In genomic region chr1:155009742-155010141, GRCh38 we compare ENCODE assay signal across 13 cellular contexts. TPM values are rescaled to one million over a fixed set of nuclear protein-coding genes. Genes with fewer than 3 reads are reported as not detected.
DNase-seq lines count a peak whose midpoint lies in the region; ATAC-seq, FAIRE-seq and TF ChIP-seq lines count a peak whose summit lies in the region.
"Had no signal": no experiment of that assay in that cellular context is flagged by ENCODE, and none has a peak within 500 bp of the region (broad histone marks: within the 10 kb centered on the region; RNA-seq: fewer than 3 reads in every experiment).

No MANE protein-coding gene starts in this region.

- H3K36me3 Mint-ChIP-seq in brain (no peaks in the 10 kb centered on the region), natural killer cell (no peaks in the 10 kb centered on the region)

- H3K27me3 ChIP-seq in liver (ENCODE audit: control insufficient read depth in 4 of 4, insufficient read depth in 4 of 4, low read length in 3 of 4) (no peaks in the 10 kb centered on the region), HepG2 (ENCODE audit: control insufficient read depth in 1 of 2, insufficient read depth in 2 of 2, low read length in 2 of 2) (no peaks in the 10 kb centered on the region)
- H3K27me3 ChIP-seq: right atrium auricular region had no signal

- H3K4me3 ChIP-seq in liver (ENCODE audit: low read depth in 1 of 3, low read length in 3 of 3) (no peak overlapping the region), HepG2 (replicated peaks in 1 of 3; ENCODE audit: insufficient read depth in 1 of 3, low read depth in 2 of 3, low read length in 3 of 3) (no peak overlapping the region)
- H3K4me3 ChIP-seq: SK-N-MC had no signal

- no peak for TF ChIP-seq POLR2A in HepG2 (IDR thresholded peaks at IDR 0.05; ENCODE audit: insufficient read depth in 1 of 2, low read depth in 2 of 2, low read length in 2 of 2)

- H3K79me2 ChIP-seq in HepG2 (ENCODE audit: insufficient read depth, low read length): peaks cover 29% of the 10 kb centered on the region

- H3K4me1 ChIP-seq in liver (ENCODE audit: control insufficient read depth in 4 of 4, insufficient read depth in 4 of 4, low read length in 3 of 4) (peaks cover 64 to 93% (median 82%) of the 10 kb centered on the region in 4 donors), HepG2 (ENCODE audit: insufficient read depth, low read length) (peaks cover 88% of the 10 kb centered on the region)

- DNase-seq in HepG2 (ENCODE audit: low spot score): no peak
- no peak for DNase-seq in natural killer cell
- DNase-seq in pons (ENCODE audit: low spot score): no peak
- no peak for DNase-seq in midbrain (lab: John Stamatoyannopoulos, UW)
- DNase-seq: foreskin melanocyte, NCI-H774 had no signal

- no peak for FAIRE-seq in HepG2 (lab: Jason Lieb, UNC)

- ATAC-seq in HepG2: no peak
- no peak for ATAC-seq in natural killer cell
- no peak for ATAC-seq in HG02884 (IDR thresholded peaks at IDR 0.05; ENCODE audit: unreplicated experiment)
- no peak for ATAC-seq in HG02763 (IDR thresholded peaks at IDR 0.05; ENCODE audit: unreplicated experiment)
- ATAC-seq: HCT116 had no signal

- H3K27ac Mint-ChIP-seq in brain: peak overlapping the region in 4 of 5 experiments; percentile 8 to 83 (median 60)
- peak overlapping the region in 1 of 2 donors; percentile 60 for H3K27ac Mint-ChIP-seq in natural killer cell

- no peak for TF ChIP-seq CTCF in liver (IDR thresholded peaks at IDR 0.05; ENCODE audit: low read depth, low read length, missing input control)
- no peak for TF ChIP-seq CTCF in HepG2 (CRISPR knock-in tag; IDR thresholded peaks at IDR 0.05)
- no peak for TF ChIP-seq CTCF in brain (conservative IDR thresholded peaks at IDR 0.05)
- TF ChIP-seq CTCF in natural killer cell (IDR thresholded peaks at IDR 0.05): no peak

- H3K9me3 ChIP-seq in liver (ENCODE audit: control insufficient read depth in 4 of 4, low read length in 3 of 4) (no peaks in the 10 kb centered on the region), HepG2 (ENCODE audit: low read length) (no peaks in the 10 kb centered on the region)
- H3K9me3 ChIP-seq: right atrium auricular region had no signal

- in situ Hi-C loops in HepG2 (cut with HindIII; ENCODE audit: extremely low pct_ligation_motif_present, low pct_unique_long_range_greater_than_20kb): no loop called here

- H3K27me3 Mint-ChIP-seq in brain (no peaks in the 10 kb centered on the region), natural killer cell (ENCODE audit: low read depth in 2 of 2) (no peaks in the 10 kb centered on the region)

- WGBS in liver: 95% methylated on average over 5 of the region's 5 CpGs
- WGBS in HepG2 (ENCODE audit: low lambda C conversion rate): 96% methylated on average over 5 of the region's 5 CpGs

- H3K4me2 ChIP-seq in HepG2 (ENCODE audit: low read depth, low read length): no peak overlapping the region

- POLR2A ChIA-PET in HepG2 (lab: Yijun Ruan, JAX): interaction anchor here (8.2 kb wide), 1 partner anchor 7 kb away, joined by 90 read pairs; the partner anchor contains the start of gene ZBTB7B

- no peak overlapping the region for H2AFZ ChIP-seq in HepG2 (ENCODE audit: low read length)

- TF ChIP-seq RAD21 in liver (IDR thresholded peaks at IDR 0.05) (no peak), HepG2 (CRISPR knock-in tag; IDR thresholded peaks at IDR 0.05) (no peak)

- H3K9me3 Mint-ChIP-seq in brain: no peaks in the 10 kb centered on the region
- no peaks in the 10 kb centered on the region for H3K9me3 Mint-ChIP-seq in natural killer cell

- peak overlapping the region; percentile 11 to 29 for H3K27ac ChIP-seq in liver (ENCODE audit: low read depth in 1 of 2, low read length in 2 of 2)
- H3K27ac ChIP-seq in HepG2 (ENCODE audit: extremely low read length, insufficient read depth, low read length): no peak overlapping the region

- no peak for TF ChIP-seq EP300 in HepG2 (IDR thresholded peaks at IDR 0.05; ENCODE audit: low read depth in 2 of 2, low read length in 2 of 2)
- no peak for TF ChIP-seq EP300 in HepG2 (CRISPR knock-in tag; IDR thresholded peaks at IDR 0.05; ENCODE audit: borderline replicate concordance)

- CTCF ChIA-PET in HepG2 (lab: Yijun Ruan, JAX; ENCODE audit: low intra/inter-chr PET ratio, low total read pairs): no interaction called here

- H3K4me1 Mint-ChIP-seq in brain (peaks cover 54% of the 10 kb centered on the region), natural killer cell (peaks cover 26 to 88% of the 10 kb centered on the region in 2 donors)

- no peak overlapping the region for H3K9ac ChIP-seq in liver (ENCODE audit: low read depth in 1 of 2, low read length in 2 of 2)
- H3K9ac ChIP-seq in HepG2 (ENCODE audit: insufficient read depth, low read depth, low read length): no peak overlapping the region

- H3K36me3 ChIP-seq in liver (ENCODE audit: control insufficient read depth in 4 of 4, insufficient read depth in 3 of 4, low read depth in 1 of 4, low read length in 3 of 4): peaks cover 0 to 9% (median 5%) of the 10 kb centered on the region in 4 donors
- peaks cover 3 to 25% of the 10 kb centered on the region in 2 experiments; a peak in 4 of 5 replicates for H3K36me3 ChIP-seq in HepG2 (replicated peaks in 1 of 2; ENCODE audit: control insufficient read depth in 1 of 2, insufficient read depth in 2 of 2, low read length in 2 of 2)

- no TSS peak for BruUV-seq in HepG2 (replicated peaks; lab: Mats Ljungman, UMichigan)

- intact Hi-C loops in HepG2 (cut with micrococcal nuclease; ENCODE audit: unreplicated experiment): no loop called here
- intact Hi-C loops in natural killer cell (cut with micrococcal nuclease): no loop called here

- H4K20me1 ChIP-seq in HepG2 (ENCODE audit: insufficient read depth, low read length): peaks cover 11% of the 10 kb centered on the region; the same call in 1 of the 2 replicates

- H3K4me3 Mint-ChIP-seq in brain: no peak overlapping the region
- H3K4me3 Mint-ChIP-seq in natural killer cell: peak overlapping the region; percentile 59

RNA-seq across cellular contexts. Expression of gene ZBTB7B, which starts 7.1 kb away (rescaled TPM):
- total RNA-seq in liver (10 to 100 TPM; 10.3 to 50.2 TPM), HepG2 (2016; rRNA removed; fragmentation: Illumina TruSeq; extraction: Trizol) (10.1 and 15.5 TPM in 2 replicates), natural killer cell (10 to 100 TPM; 61.2 to 75.4 (median 63.3) TPM)
- polyA plus RNA-seq in liver (10 to 100 TPM in 1 of 2 donors, 1 to 10 TPM in 1; 7.0 to 31.9 TPM), HepG2 (2011; rRNA removed) (17.5 and 22.3 TPM in 2 replicates), brain (ENCODE audit: insufficient read depth, low read depth, low replicate concordance) (25.7 TPM)
- 2.1 and 2.9 TPM in 2 replicates for total RNA-seq in HepG2 (2016; cell fraction: cytosol; rRNA removed; fragmentation: Illumina TruSeq; extraction: Trizol; ENCODE audit: low read depth)
- total RNA-seq in HepG2 (2016; cell fraction: insoluble cytoplasmic fraction; rRNA removed; fragmentation: Illumina TruSeq; extraction: Trizol): 9.4 and 15.2 TPM in 2 replicates
- total RNA-seq in HepG2 (2016; cell fraction: membrane; rRNA removed; fragmentation: Illumina TruSeq; extraction: Trizol): 7.3 and 8.2 TPM in 2 replicates
- 12.6 TPM in 2 replicates for total RNA-seq in HepG2 (2016; cell fraction: nucleus; rRNA removed; fragmentation: Illumina TruSeq; extraction: Trizol)
- polyA plus RNA-seq in HepG2 (2011; cell fraction: cytosol; rRNA removed): 15.0 and 19.2 TPM in 2 replicates
- polyA plus RNA-seq in HepG2 (2011; cell fraction: nucleus; rRNA removed): 45.5 and 50.7 TPM in 2 replicates
- polyA plus RNA-seq in HepG2 (2012): 9.8 and 10.8 TPM in 2 replicates
- 1.1 and 1.7 TPM in 2 replicates for polyA plus RNA-seq in HepG2 (2016; cell fraction: cytosol; fragmentation: Illumina TruSeq; extraction: Trizol; ENCODE audit: low read depth)
- polyA plus RNA-seq in HepG2 (2016; cell fraction: insoluble cytoplasmic fraction; fragmentation: Illumina TruSeq; extraction: Trizol; ENCODE audit: low read depth): 10.5 and 12.2 TPM in 2 replicates
- polyA plus RNA-seq in HepG2 (2016; cell fraction: membrane; fragmentation: Illumina TruSeq; extraction: Trizol; ENCODE audit: low read depth): 4.4 and 5.4 TPM in 2 replicates
- polyA plus RNA-seq in HepG2 (2016; cell fraction: nucleus; fragmentation: Illumina TruSeq; extraction: Trizol; ENCODE audit: insufficient read depth, low read depth): 31.6 and 39.9 TPM in 2 replicates
- polyA minus RNA-seq in HepG2 (2011; rRNA and poly(A)+ RNA removed; ENCODE audit: low replicate concordance): 32.5 and 45.9 TPM in 2 replicates
- 9.9 and 13.2 TPM in 2 replicates for polyA minus RNA-seq in HepG2 (2011; cell fraction: cytosol; rRNA and poly(A)+ RNA removed)
- 10.3 and 13.3 TPM in 2 replicates for polyA minus RNA-seq in HepG2 (2011; cell fraction: nucleus; rRNA and poly(A)+ RNA removed)

RNA-seq across cellular contexts. Expression of gene LENEP, which starts 16.4 kb away (rescaled TPM):
- under 1 TPM in 1 of 2 donors, not detected in 1; 0.42 TPM for total RNA-seq in liver
- polyA plus RNA-seq in liver: not detected
- 0.29 TPM in 1 of 2 replicates, not detected in the other for total RNA-seq in HepG2 (2016; rRNA removed; fragmentation: Illumina TruSeq; extraction: Trizol)
- total RNA-seq in HepG2 (2016; cell fraction: cytosol; rRNA removed; fragmentation: Illumina TruSeq; extraction: Trizol; ENCODE audit: low read depth): not detected in 2 replicates
- total RNA-seq in HepG2 (2016; cell fraction: insoluble cytoplasmic fraction; rRNA removed; fragmentation: Illumina TruSeq; extraction: Trizol): 0.32 TPM in 1 of 2 replicates, not detected in the other
- not detected in 2 replicates for total RNA-seq in HepG2 (2016; cell fraction: membrane; rRNA removed; fragmentation: Illumina TruSeq; extraction: Trizol)
- 1.1 and 1.3 TPM in 2 replicates for total RNA-seq in HepG2 (2016; cell fraction: nucleus; rRNA removed; fragmentation: Illumina TruSeq; extraction: Trizol)
- polyA plus RNA-seq in HepG2 (2011; rRNA removed): not detected in 2 replicates
- polyA plus RNA-seq in HepG2 (2011; cell fraction: cytosol; rRNA removed): not detected in 2 replicates
- 0.29 and 0.40 TPM in 2 replicates for polyA plus RNA-seq in HepG2 (2011; cell fraction: nucleus; rRNA removed)
- polyA plus RNA-seq in HepG2 (2012): not detected in 2 replicates
- polyA plus RNA-seq in HepG2 (2016; cell fraction: cytosol; fragmentation: Illumina TruSeq; extraction: Trizol; ENCODE audit: low read depth): not detected in 2 replicates
- not detected in 2 replicates for polyA plus RNA-seq in HepG2 (2016; cell fraction: insoluble cytoplasmic fraction; fragmentation: Illumina TruSeq; extraction: Trizol; ENCODE audit: low read depth)
- polyA plus RNA-seq in HepG2 (2016; cell fraction: membrane; fragmentation: Illumina TruSeq; extraction: Trizol; ENCODE audit: low read depth): not detected in 2 replicates
- not detected in 2 replicates for polyA plus RNA-seq in HepG2 (2016; cell fraction: nucleus; fragmentation: Illumina TruSeq; extraction: Trizol; ENCODE audit: insufficient read depth, low read depth)
- polyA minus RNA-seq in HepG2 (2011; rRNA and poly(A)+ RNA removed; ENCODE audit: low replicate concordance): 1.3 and 7.6 TPM in 2 replicates
- not detected in 2 replicates for polyA minus RNA-seq in HepG2 (2011; cell fraction: cytosol; rRNA and poly(A)+ RNA removed)
- polyA minus RNA-seq in HepG2 (2011; cell fraction: nucleus; rRNA and poly(A)+ RNA removed): 1.6 TPM in 1 of 2 replicates, not detected in the other
- polyA plus RNA-seq in brain (ENCODE audit: insufficient read depth, low read depth, low replicate concordance): not detected
- total RNA-seq in natural killer cell: not detected
- total RNA-seq: right atrium auricular region had no signal

RNA-seq across cellular contexts. Expression of gene DCST2, which starts 23.8 kb away (rescaled TPM):
- total RNA-seq in liver: under 1 TPM in 1 of 2 donors, not detected in 1; 0.25 TPM
- under 1 TPM; 0.27 to 0.53 TPM for polyA plus RNA-seq in liver
- total RNA-seq in HepG2 (2016; rRNA removed; fragmentation: Illumina TruSeq; extraction: Trizol): not detected in 2 replicates
- not detected in 2 replicates for total RNA-seq in HepG2 (2016; cell fraction: cytosol; rRNA removed; fragmentation: Illumina TruSeq; extraction: Trizol; ENCODE audit: low read depth)
- total RNA-seq in HepG2 (2016; cell fraction: insoluble cytoplasmic fraction; rRNA removed; fragmentation: Illumina TruSeq; extraction: Trizol): not detected in 2 replicates
- not detected in 2 replicates for total RNA-seq in HepG2 (2016; cell fraction: membrane; rRNA removed; fragmentation: Illumina TruSeq; extraction: Trizol)
- total RNA-seq in HepG2 (2016; cell fraction: nucleus; rRNA removed; fragmentation: Illumina TruSeq; extraction: Trizol): not detected in 2 replicates
- polyA plus RNA-seq in HepG2 (2011; rRNA removed): 0.74 and 0.80 TPM in 2 replicates
- 0.17 and 0.19 TPM in 2 replicates for polyA plus RNA-seq in HepG2 (2011; cell fraction: cytosol; rRNA removed)
- 7.8 and 11.4 TPM in 2 replicates for polyA plus RNA-seq in HepG2 (2011; cell fraction: nucleus; rRNA removed)
- 0.35 and 1.6 TPM in 2 replicates for polyA plus RNA-seq in HepG2 (2012)
- polyA plus RNA-seq in HepG2 (2016; cell fraction: cytosol; fragmentation: Illumina TruSeq; extraction: Trizol; ENCODE audit: low read depth): 0.29 TPM in 1 of 2 replicates, not detected in the other
- not detected in 2 replicates for polyA plus RNA-seq in HepG2 (2016; cell fraction: insoluble cytoplasmic fraction; fragmentation: Illumina TruSeq; extraction: Trizol; ENCODE audit: low read depth)
- not detected in 2 replicates for polyA plus RNA-seq in HepG2 (2016; cell fraction: membrane; fragmentation: Illumina TruSeq; extraction: Trizol; ENCODE audit: low read depth)
- polyA plus RNA-seq in HepG2 (2016; cell fraction: nucleus; fragmentation: Illumina TruSeq; extraction: Trizol; ENCODE audit: insufficient read depth, low read depth): 0.29 TPM in 1 of 2 replicates, not detected in the other
- polyA minus RNA-seq in HepG2 (2011; rRNA and poly(A)+ RNA removed; ENCODE audit: low replicate concordance): 0.08 and 2.6 TPM in 2 replicates
- polyA minus RNA-seq in HepG2 (2011; cell fraction: cytosol; rRNA and poly(A)+ RNA removed): not detected in 2 replicates
- polyA minus RNA-seq in HepG2 (2011; cell fraction: nucleus; rRNA and poly(A)+ RNA removed): 0.37 TPM in 1 of 2 replicates, not detected in the other
- 0.81 TPM for polyA plus RNA-seq in brain (ENCODE audit: insufficient read depth, low read depth, low replicate concordance)
- under 1 TPM; 0.30 to 0.92 (median 0.32) TPM for total RNA-seq in natural killer cell
- total RNA-seq: right atrium auricular region had no signal

RNA-seq across cellular contexts. Expression of gene DCST1, which starts 23.9 kb away (rescaled TPM):
- total RNA-seq in liver: not detected
- polyA plus RNA-seq in liver: not detected
- not detected in 2 replicates for total RNA-seq in HepG2 (2016; rRNA removed; fragmentation: Illumina TruSeq; extraction: Trizol)
- total RNA-seq in HepG2 (2016; cell fraction: cytosol; rRNA removed; fragmentation: Illumina TruSeq; extraction: Trizol; ENCODE audit: low read depth): not detected in 2 replicates
- total RNA-seq in HepG2 (2016; cell fraction: insoluble cytoplasmic fraction; rRNA removed; fragmentation: Illumina TruSeq; extraction: Trizol): not detected in 2 replicates
- total RNA-seq in HepG2 (2016; cell fraction: membrane; rRNA removed; fragmentation: Illumina TruSeq; extraction: Trizol): not detected in 2 replicates
- total RNA-seq in HepG2 (2016; cell fraction: nucleus; rRNA removed; fragmentation: Illumina TruSeq; extraction: Trizol): not detected in 2 replicates
- polyA plus RNA-seq in HepG2 (2011; rRNA removed): 0.04 TPM in 1 of 2 replicates, not detected in the other
- polyA plus RNA-seq in HepG2 (2011; cell fraction: cytosol; rRNA removed): not detected in 2 replicates
- polyA plus RNA-seq in HepG2 (2011; cell fraction: nucleus; rRNA removed): 0.19 and 0.24 TPM in 2 replicates
- polyA plus RNA-seq in HepG2 (2012): not detected in 2 replicates
- polyA plus RNA-seq in HepG2 (2016; cell fraction: cytosol; fragmentation: Illumina TruSeq; extraction: Trizol; ENCODE audit: low read depth): not detected in 2 replicates
- polyA plus RNA-seq in HepG2 (2016; cell fraction: insoluble cytoplasmic fraction; fragmentation: Illumina TruSeq; extraction: Trizol; ENCODE audit: low read depth): not detected in 2 replicates
- not detected in 2 replicates for polyA plus RNA-seq in HepG2 (2016; cell fraction: membrane; fragmentation: Illumina TruSeq; extraction: Trizol; ENCODE audit: low read depth)
- not detected in 2 replicates for polyA plus RNA-seq in HepG2 (2016; cell fraction: nucleus; fragmentation: Illumina TruSeq; extraction: Trizol; ENCODE audit: insufficient read depth, low read depth)
- not detected in 2 replicates for polyA minus RNA-seq in HepG2 (2011; rRNA and poly(A)+ RNA removed; ENCODE audit: low replicate concordance)
- polyA minus RNA-seq in HepG2 (2011; cell fraction: cytosol; rRNA and poly(A)+ RNA removed): not detected in 2 replicates
- not detected in 2 replicates for polyA minus RNA-seq in HepG2 (2011; cell fraction: nucleus; rRNA and poly(A)+ RNA removed)
- not detected for polyA plus RNA-seq in brain (ENCODE audit: insufficient read depth, low read depth, low replicate concordance)
- total RNA-seq in natural killer cell: under 1 TPM in 2 of 3 donors, not detected in 1; 0.35 to 0.60 TPM
- total RNA-seq: right atrium auricular region had no signal

RNA-seq across cellular contexts. Expression of gene FLAD1, which starts 26.6 kb away (rescaled TPM):
- 10 to 100 TPM; 10.4 to 20.2 TPM for total RNA-seq in liver
- polyA plus RNA-seq in liver: 10 to 100 TPM; 24.7 to 31.6 TPM
- 32.8 and 32.9 TPM in 2 replicates for total RNA-seq in HepG2 (2016; rRNA removed; fragmentation: Illumina TruSeq; extraction: Trizol)
- total RNA-seq in HepG2 (2016; cell fraction: cytosol; rRNA removed; fragmentation: Illumina TruSeq; extraction: Trizol; ENCODE audit: low read depth): 21.5 and 22.7 TPM in 2 replicates
- 29.0 and 37.1 TPM in 2 replicates for total RNA-seq in HepG2 (2016; cell fraction: insoluble cytoplasmic fraction; rRNA removed; fragmentation: Illumina TruSeq; extraction: Trizol)
- total RNA-seq in HepG2 (2016; cell fraction: membrane; rRNA removed; fragmentation: Illumina TruSeq; extraction: Trizol): 23.4 and 27.9 TPM in 2 replicates
- 37.9 and 38.9 TPM in 2 replicates for total RNA-seq in HepG2 (2016; cell fraction: nucleus; rRNA removed; fragmentation: Illumina TruSeq; extraction: Trizol)
- 25.9 and 30.3 TPM in 2 replicates for polyA plus RNA-seq in HepG2 (2011; rRNA removed)
- polyA plus RNA-seq in HepG2 (2011; cell fraction: cytosol; rRNA removed): 16.4 and 22.8 TPM in 2 replicates
- polyA plus RNA-seq in HepG2 (2011; cell fraction: nucleus; rRNA removed): 84.3 and 94.4 TPM in 2 replicates
- polyA plus RNA-seq in HepG2 (2012): 15.3 and 18.2 TPM in 2 replicates
- polyA plus RNA-seq in HepG2 (2016; cell fraction: cytosol; fragmentation: Illumina TruSeq; extraction: Trizol; ENCODE audit: low read depth): 17.3 and 18.3 TPM in 2 replicates
- 28.5 and 31.1 TPM in 2 replicates for polyA plus RNA-seq in HepG2 (2016; cell fraction: insoluble cytoplasmic fraction; fragmentation: Illumina TruSeq; extraction: Trizol; ENCODE audit: low read depth)
- polyA plus RNA-seq in HepG2 (2016; cell fraction: membrane; fragmentation: Illumina TruSeq; extraction: Trizol; ENCODE audit: low read depth): 17.7 and 19.3 TPM in 2 replicates
- polyA plus RNA-seq in HepG2 (2016; cell fraction: nucleus; fragmentation: Illumina TruSeq; extraction: Trizol; ENCODE audit: insufficient read depth, low read depth): 64.3 and 72.6 TPM in 2 replicates
- polyA minus RNA-seq in HepG2 (2011; rRNA and poly(A)+ RNA removed; ENCODE audit: low replicate concordance): 34.0 and 163 TPM in 2 replicates
- 7.6 and 9.5 TPM in 2 replicates for polyA minus RNA-seq in HepG2 (2011; cell fraction: cytosol; rRNA and poly(A)+ RNA removed)
- polyA minus RNA-seq in HepG2 (2011; cell fraction: nucleus; rRNA and poly(A)+ RNA removed): 15.7 and 16.8 TPM in 2 replicates
- polyA plus RNA-seq in brain (ENCODE audit: insufficient read depth, low read depth, low replicate concordance): 47.9 TPM
- total RNA-seq in natural killer cell: 10 to 100 TPM; 32.1 to 47.6 (median 38.7) TPM
